ENCODE assay signal across 27 cellular contexts in genomic region chr16:9014389-9014788, GRCh38.
"Had no signal": no experiment of that assay in that cellular context is flagged by ENCODE, and none has a peak within 500 bp of the region (broad histone marks: within the 10 kb centered on the region; RNA-seq: fewer than 3 reads in every experiment).

No MANE protein-coding gene starts in this region.

- H3K4me3 ChIP-seq: stomach, suprapubic skin, testis, thoracic aorta, thyroid gland, tibial artery, tibial nerve, transverse colon, upper lobe of left lung, upper lobe of right lung, uterus, vagina had no signal

- ATAC-seq: stimulated activated effector memory CD8-positive, alpha-beta T cell treated with anti-CD3 and anti-CD28 coated beads, Interleukin-12 subunit alpha, Interleukin-12 subunit beta, amount 100 ng/mL, for 72 hours; stimulated activated memory B cell treated with anti-CD40 and anti-IgM and Interleukin-4, amounts not matched to agents 10 μg/mL and 1 μg/mL and 100 μg/mL, for 72 hours; stimulated activated naive B cell treated with anti-CD40 and anti-IgM and Interleukin-4, amounts not matched to agents 10 μg/mL and 1 μg/mL and 100 μg/mL, for 72 hours; stimulated activated naive CD8-positive, alpha-beta T cell treated with anti-CD3 and anti-CD28 coated beads, Interleukin-15, amount 100 ng/mL, for 72 hours; stimulated activated naive CD8-positive, alpha-beta T cell treated with anti-CD3 and anti-CD28 coated beads, Interleukin-15, Interleukin-2, amounts not matched to agents 100 U/mL and 50 U/mL, for 24 hours; upper lobe of right lung had no signal

- FAIRE-seq: urothelium cell line had no signal

- DNase-seq: stimulated activated CD4-positive, alpha-beta T cell treated with anti-CD3 and anti-CD28 coated beads, Interleukin-2, amount 100 ng/mL, for 48 hours; stimulated activated CD4-positive, alpha-beta T cell treated with anti-CD3 and anti-CD28 coated beads, Interleukin-4, amount 100 ng/mL, for 1 hour; stimulated activated CD4-positive, alpha-beta T cell treated with anti-CD3 and anti-CD28 coated beads, Interleukin-4, amount 100 ng/mL, for 24 hours; stimulated activated CD4-positive, alpha-beta T cell treated with anti-CD3 and anti-CD28 coated beads, Interleukin-4, amount 100 ng/mL, for 4 hours; stimulated activated CD8-positive, alpha-beta memory T cell treated with anti-CD3 and anti-CD28 coated beads, Interleukin-4, amount 100 ng/mL, for 48 hours; stimulated activated naive B cell treated with anti-CD40 and anti-IgM and Interleukin-4, amounts not matched to agents 10 μg/mL and 1 μg/mL and 100 μg/mL, for 72 hours; stimulated activated naive CD4-positive, alpha-beta T cell; stimulated activated naive CD4-positive, alpha-beta T cell treated with Interleukin-2 at 50 U/mL for 16 hours; stimulated activated naive CD8-positive, alpha-beta T cell treated with anti-CD3 and anti-CD28 coated beads, Interleukin-15, amount 100 ng/mL, for 72 hours; stimulated activated naive CD8-positive, alpha-beta T cell treated with anti-CD3 and anti-CD28 coated beads, Interleukin-15, Interleukin-2, amounts not matched to agents 100 U/mL and 50 U/mL, for 24 hours; stomach; substantia nigra; testis; thyroid gland; tibial artery; transverse colon; trophoblast cell; upper lobe of left lung; upper lobe of right lung; uterus had no signal

- H3K27me3 ChIP-seq: testis, thyroid gland, transverse colon, upper lobe of left lung, upper lobe of right lung, uterus, vagina had no signal

- H3K9me3 ChIP-seq: suprapubic skin, testis, thyroid gland, upper lobe of right lung, vagina had no signal

- H3K27ac ChIP-seq: stomach, suprapubic skin, testis, thoracic aorta, thyroid gland, tibial artery, tibial nerve, transverse colon, upper lobe of left lung, upper lobe of right lung, uterus, vagina had no signal

- H3K4me1 ChIP-seq: thyroid gland, transverse colon, upper lobe of right lung, uterus had no signal

- H3K36me3 ChIP-seq: stomach, suprapubic skin, thoracic aorta, thyroid gland, tibial artery, tibial nerve, transverse colon, upper lobe of left lung, upper lobe of right lung, uterus, vagina had no signal
